In the genomic region with DNA sequence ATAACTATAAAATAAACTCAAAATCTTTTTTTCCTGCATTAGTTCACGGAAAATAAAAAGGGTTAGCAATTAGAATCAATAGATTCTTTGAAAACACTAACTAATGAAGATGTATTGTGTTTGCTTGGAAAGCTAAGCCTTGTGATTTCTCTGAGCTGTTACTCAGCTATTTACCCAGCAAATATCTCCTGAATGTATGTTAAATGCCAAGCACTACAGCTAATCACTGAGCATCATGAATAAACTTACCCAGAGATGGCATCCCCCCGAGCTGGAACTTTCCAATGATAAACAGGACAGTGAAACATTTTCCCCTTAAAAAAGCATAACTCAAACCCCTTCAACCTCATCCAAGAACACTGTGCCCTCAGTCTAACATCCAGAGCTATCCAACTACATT, we compare ENCODE assay signal across 13 cellular contexts.
DNase-seq lines count a peak whose midpoint lies in the region; ATAC-seq and TF ChIP-seq lines count a peak whose summit lies in the region.
"Had no signal": no experiment of that assay in that cellular context is flagged by ENCODE, and none has a peak within 500 bp of the region (broad histone marks: within the 10 kb centered on the region; RNA-seq: fewer than 3 reads in every experiment).

No MANE protein-coding gene starts in this region.

- H3F3A ChIP-seq in GM23338 (replicated peaks; ENCODE audit: low read depth): no peaks in the 10 kb centered on the region

- no peaks in the 10 kb centered on the region for H3K9me2 ChIP-seq in GM23338 (ENCODE audit: insufficient read depth)

- TF ChIP-seq CTCF in GM23338 (conservative IDR thresholded peaks at IDR 0.05; ENCODE audit: low read depth in 2 of 2): no peak
- no peak for TF ChIP-seq CTCF in nephron progenitor cell (IDR thresholded peaks at IDR 0.05)

- H3K4me3 ChIP-seq in GM23338: no peak overlapping the region
- H3K4me3 ChIP-seq: BLaER1 had no signal

- no peak overlapping the region for H3K4me3 Mint-ChIP-seq in GM23338
- no peak overlapping the region for H3K4me3 Mint-ChIP-seq in nephron progenitor cell
- H3K4me3 Mint-ChIP-seq: CD8-positive, alpha-beta memory T cell had no signal

- peaks cover 33% of the 10 kb centered on the region for H3K4me1 ChIP-seq in GM23338 (ENCODE audit: insufficient read depth)
- H3K4me1 ChIP-seq: BLaER1, Caco-2 had no signal

- H3K4me1 Mint-ChIP-seq in GM23338 (peaks cover 38% of the 10 kb centered on the region), nephron progenitor cell (peaks cover 18% of the 10 kb centered on the region)
- H3K4me1 Mint-ChIP-seq: CD8-positive, alpha-beta memory T cell had no signal

- no peaks in the 10 kb centered on the region for H3K9me3 Mint-ChIP-seq in GM23338
- H3K9me3 Mint-ChIP-seq in nephron progenitor cell: no peaks in the 10 kb centered on the region
- H3K9me3 Mint-ChIP-seq: CD8-positive, alpha-beta memory T cell had no signal

- no peak overlapping the region for H3K27ac ChIP-seq in GM23338 (ENCODE audit: low read depth)
- H3K27ac ChIP-seq: BLaER1 had no signal

- H3K36me3 Mint-ChIP-seq in GM23338 (ENCODE audit: low read depth) (no peaks in the 10 kb centered on the region), nephron progenitor cell (ENCODE audit: low read depth) (no peaks in the 10 kb centered on the region)
- H3K36me3 Mint-ChIP-seq: CD8-positive, alpha-beta memory T cell had no signal

- no peak overlapping the region for H3K4me2 ChIP-seq in GM23338
- H3K4me2 ChIP-seq: BLaER1 had no signal

- H3K36me3 ChIP-seq in GM23338 (ENCODE audit: insufficient read depth): no peaks in the 10 kb centered on the region
- H3K36me3 ChIP-seq: BLaER1 had no signal

- H3K27me3 ChIP-seq in GM23338 (ENCODE audit: insufficient read depth): no peaks in the 10 kb centered on the region
- H3K27me3 ChIP-seq: BLaER1 had no signal

- ATAC-seq in GM23338: no peak
- ATAC-seq in HG03469 (IDR thresholded peaks at IDR 0.05; ENCODE audit: unreplicated experiment): no peak
- no peak for ATAC-seq in HG02642 (IDR thresholded peaks at IDR 0.05; ENCODE audit: poor library complexity, unreplicated experiment)
- no peak for ATAC-seq in GM18498 (IDR thresholded peaks at IDR 0.05; ENCODE audit: unreplicated experiment)
- ATAC-seq: HCT116 had no signal

- no peaks in the 10 kb centered on the region for H4K20me1 ChIP-seq in GM23338 (replicated peaks; ENCODE audit: insufficient read depth)
- H4K20me1 ChIP-seq: BLaER1 had no signal

- peak; percentile 18 for DNase-seq in GM23338 (ENCODE audit: low spot score)
- DNase-seq in NCI-H774 (lab: John Stamatoyannopoulos, UW): peak; percentile 13
- peak; percentile 11 for DNase-seq in astrocyte of the hippocampus (ENCODE audit: low read depth, low spot score)
- DNase-seq in nephron progenitor cell: no peak
- no peak for DNase-seq in middle frontal gyrus (ENCODE audit: extremely low spot score, low spot score)
- DNase-seq: Caco-2; CD8-positive, alpha-beta memory T cell; GF-D8 had no signal

- no peak overlapping the region for H2AFZ ChIP-seq in GM23338

- 0 out of 2 replicates have a peak, but pooled peaks cover 3% of the 10 kb centered on the region for H3K79me2 ChIP-seq in GM23338 (replicated peaks; ENCODE audit: insufficient read depth)

- H3K27ac Mint-ChIP-seq in GM23338 (peak overlapping the region; percentile 29), nephron progenitor cell (peak overlapping the region; percentile 20)

- H3K27me3 Mint-ChIP-seq in GM23338 (ENCODE audit: insufficient read depth, low read depth, poor library complexity) (no peaks in the 10 kb centered on the region), nephron progenitor cell (ENCODE audit: low read depth, poor library complexity) (no peaks in the 10 kb centered on the region)
- H3K27me3 Mint-ChIP-seq: CD8-positive, alpha-beta memory T cell had no signal

TF ChIP-seq in GM23338, 12 proteins besides CTCF, POLR2A, EP300 and RAD21 (continues in another document):
- TF ChIP-seq, protein P1, sequence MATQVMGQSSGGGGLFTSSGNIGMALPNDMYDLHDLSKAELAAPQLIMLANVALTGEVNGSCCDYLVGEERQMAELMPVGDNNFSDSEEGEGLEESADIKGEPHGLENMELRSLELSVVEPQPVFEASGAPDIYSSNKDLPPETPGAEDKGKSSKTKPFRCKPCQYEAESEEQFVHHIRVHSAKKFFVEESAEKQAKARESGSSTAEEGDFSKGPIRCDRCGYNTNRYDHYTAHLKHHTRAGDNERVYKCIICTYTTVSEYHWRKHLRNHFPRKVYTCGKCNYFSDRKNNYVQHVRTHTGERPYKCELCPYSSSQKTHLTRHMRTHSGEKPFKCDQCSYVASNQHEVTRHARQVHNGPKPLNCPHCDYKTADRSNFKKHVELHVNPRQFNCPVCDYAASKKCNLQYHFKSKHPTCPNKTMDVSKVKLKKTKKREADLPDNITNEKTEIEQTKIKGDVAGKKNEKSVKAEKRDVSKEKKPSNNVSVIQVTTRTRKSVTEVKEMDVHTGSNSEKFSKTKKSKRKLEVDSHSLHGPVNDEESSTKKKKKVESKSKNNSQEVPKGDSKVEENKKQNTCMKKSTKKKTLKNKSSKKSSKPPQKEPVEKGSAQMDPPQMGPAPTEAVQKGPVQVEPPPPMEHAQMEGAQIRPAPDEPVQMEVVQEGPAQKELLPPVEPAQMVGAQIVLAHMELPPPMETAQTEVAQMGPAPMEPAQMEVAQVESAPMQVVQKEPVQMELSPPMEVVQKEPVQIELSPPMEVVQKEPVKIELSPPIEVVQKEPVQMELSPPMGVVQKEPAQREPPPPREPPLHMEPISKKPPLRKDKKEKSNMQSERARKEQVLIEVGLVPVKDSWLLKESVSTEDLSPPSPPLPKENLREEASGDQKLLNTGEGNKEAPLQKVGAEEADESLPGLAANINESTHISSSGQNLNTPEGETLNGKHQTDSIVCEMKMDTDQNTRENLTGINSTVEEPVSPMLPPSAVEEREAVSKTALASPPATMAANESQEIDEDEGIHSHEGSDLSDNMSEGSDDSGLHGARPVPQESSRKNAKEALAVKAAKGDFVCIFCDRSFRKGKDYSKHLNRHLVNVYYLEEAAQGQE (IDR thresholded peaks at IDR 0.05; ENCODE audit: unreplicated experiment): no peak
- TF ChIP-seq JUNB (IDR thresholded peaks at IDR 0.05; ENCODE audit: unreplicated experiment) (no peak), NANOG (IDR thresholded peaks at IDR 0.05; ENCODE audit: borderline replicate concordance) (no peak), ZNF331 (CRISPR knock-in tag; IDR thresholded peaks at IDR 0.05; ENCODE audit: low read depth) (no peak), POLR2AphosphoS5 (IDR thresholded peaks at IDR 0.05; ENCODE audit: low read depth) (no peak), EZH2 (IDR thresholded peaks at IDR 0.05; ENCODE audit: low read depth, unreplicated experiment) (no peak)
- TF ChIP-seq, protein P2, sequence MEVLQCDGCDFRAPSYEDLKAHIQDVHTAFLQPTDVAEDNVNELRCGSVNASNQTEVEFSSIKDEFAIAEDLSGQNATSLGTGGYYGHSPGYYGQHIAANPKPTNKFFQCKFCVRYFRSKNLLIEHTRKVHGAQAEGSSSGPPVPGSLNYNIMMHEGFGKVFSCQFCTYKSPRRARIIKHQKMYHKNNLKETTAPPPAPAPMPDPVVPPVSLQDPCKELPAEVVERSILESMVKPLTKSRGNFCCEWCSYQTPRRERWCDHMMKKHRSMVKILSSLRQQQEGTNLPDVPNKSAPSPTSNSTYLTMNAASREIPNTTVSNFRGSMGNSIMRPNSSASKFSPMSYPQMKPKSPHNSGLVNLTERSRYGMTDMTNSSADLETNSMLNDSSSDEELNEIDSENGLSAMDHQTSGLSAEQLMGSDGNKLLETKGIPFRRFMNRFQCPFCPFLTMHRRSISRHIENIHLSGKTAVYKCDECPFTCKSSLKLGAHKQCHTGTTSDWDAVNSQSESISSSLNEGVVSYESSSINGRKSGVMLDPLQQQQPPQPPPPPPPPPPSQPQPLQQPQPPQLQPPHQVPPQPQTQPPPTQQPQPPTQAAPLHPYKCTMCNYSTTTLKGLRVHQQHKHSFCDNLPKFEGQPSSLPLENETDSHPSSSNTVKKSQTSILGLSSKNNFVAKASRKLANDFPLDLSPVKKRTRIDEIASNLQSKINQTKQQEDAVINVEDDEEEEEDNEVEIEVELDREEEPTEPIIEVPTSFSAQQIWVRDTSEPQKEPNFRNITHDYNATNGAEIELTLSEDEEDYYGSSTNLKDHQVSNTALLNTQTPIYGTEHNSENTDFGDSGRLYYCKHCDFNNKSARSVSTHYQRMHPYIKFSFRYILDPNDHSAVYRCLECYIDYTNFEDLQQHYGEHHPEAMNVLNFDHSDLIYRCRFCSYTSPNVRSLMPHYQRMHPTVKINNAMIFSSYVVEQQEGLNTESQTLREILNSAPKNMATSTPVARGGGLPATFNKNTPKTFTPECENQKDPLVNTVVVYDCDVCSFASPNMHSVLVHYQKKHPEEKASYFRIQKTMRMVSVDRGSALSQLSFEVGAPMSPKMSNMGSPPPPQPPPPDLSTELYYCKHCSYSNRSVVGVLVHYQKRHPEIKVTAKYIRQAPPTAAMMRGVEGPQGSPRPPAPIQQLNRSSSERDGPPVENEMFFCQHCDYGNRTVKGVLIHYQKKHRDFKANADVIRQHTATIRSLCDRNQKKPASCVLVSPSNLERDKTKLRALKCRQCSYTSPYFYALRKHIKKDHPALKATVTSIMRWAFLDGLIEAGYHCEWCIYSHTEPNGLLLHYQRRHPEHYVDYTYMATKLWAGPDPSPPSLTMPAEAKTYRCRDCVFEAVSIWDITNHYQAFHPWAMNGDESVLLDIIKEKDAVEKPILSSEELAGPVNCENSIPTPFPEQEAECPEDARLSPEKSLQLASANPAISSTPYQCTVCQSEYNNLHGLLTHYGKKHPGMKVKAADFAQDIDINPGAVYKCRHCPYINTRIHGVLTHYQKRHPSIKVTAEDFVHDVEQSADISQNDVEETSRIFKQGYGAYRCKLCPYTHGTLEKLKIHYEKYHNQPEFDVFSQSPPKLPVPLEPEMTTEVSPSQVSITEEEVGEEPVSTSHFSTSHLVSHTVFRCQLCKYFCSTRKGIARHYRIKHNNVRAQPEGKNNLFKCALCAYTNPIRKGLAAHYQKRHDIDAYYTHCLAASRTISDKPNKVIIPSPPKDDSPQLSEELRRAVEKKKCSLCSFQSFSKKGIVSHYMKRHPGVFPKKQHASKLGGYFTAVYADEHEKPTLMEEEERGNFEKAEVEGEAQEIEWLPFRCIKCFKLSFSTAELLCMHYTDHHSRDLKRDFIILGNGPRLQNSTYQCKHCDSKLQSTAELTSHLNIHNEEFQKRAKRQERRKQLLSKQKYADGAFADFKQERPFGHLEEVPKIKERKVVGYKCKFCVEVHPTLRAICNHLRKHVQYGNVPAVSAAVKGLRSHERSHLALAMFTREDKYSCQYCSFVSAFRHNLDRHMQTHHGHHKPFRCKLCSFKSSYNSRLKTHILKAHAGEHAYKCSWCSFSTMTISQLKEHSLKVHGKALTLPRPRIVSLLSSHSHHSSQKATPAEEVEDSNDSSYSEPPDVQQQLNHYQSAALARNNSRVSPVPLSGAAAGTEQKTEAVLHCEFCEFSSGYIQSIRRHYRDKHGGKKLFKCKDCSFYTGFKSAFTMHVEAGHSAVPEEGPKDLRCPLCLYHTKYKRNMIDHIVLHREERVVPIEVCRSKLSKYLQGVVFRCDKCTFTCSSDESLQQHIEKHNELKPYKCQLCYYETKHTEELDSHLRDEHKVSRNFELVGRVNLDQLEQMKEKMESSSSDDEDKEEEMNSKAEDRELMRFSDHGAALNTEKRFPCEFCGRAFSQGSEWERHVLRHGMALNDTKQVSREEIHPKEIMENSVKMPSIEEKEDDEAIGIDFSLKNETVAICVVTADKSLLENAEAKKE (CRISPR knock-in tag; IDR thresholded peaks at IDR 0.05): no peak

Comparison
In these comparisons a context has a peak if more than half of its experiments do, and no peak if none do; other contexts are left out.
1. DNase-seq: peak in GM23338 (single experiment), NCI-H774 (single experiment) and astrocyte of the hippocampus (single experiment); none in nephron progenitor cell (single experiment) and middle frontal gyrus (single experiment).